In the genomic region with DNA sequence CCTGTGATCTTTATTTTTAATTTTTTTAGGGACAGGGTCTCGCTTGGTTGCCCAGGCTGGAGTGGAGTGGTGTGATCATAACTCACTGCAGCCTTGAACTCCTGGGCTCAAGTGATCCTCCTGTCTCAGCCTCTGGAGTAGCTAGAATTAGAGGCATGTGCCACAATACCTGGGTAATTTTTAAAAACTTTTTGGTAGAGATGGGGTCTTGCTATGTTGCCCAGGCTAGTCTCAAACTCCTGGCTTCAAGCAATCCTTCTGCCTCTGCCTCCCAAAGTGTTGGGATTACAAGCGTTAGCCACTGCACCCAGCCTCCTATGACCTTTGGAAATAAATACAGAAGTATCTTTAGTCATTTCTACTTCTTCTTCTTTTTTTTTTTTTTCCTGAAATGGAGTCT, we compare ENCODE assay signal across 2 cellular contexts.
TF ChIP-seq lines count a peak whose summit lies in the region.

No MANE protein-coding gene starts in this region.

TF ChIP-seq in HepG2, 621 proteins besides CTCF, POLR2A, EP300 and RAD21:
- peak; percentile 57; the same call in 1 of the 2 replicates for TF ChIP-seq ZNF121 (CRISPR knock-in tag; IDR thresholded peaks at IDR 0.05)
- TF ChIP-seq, protein P1, sequence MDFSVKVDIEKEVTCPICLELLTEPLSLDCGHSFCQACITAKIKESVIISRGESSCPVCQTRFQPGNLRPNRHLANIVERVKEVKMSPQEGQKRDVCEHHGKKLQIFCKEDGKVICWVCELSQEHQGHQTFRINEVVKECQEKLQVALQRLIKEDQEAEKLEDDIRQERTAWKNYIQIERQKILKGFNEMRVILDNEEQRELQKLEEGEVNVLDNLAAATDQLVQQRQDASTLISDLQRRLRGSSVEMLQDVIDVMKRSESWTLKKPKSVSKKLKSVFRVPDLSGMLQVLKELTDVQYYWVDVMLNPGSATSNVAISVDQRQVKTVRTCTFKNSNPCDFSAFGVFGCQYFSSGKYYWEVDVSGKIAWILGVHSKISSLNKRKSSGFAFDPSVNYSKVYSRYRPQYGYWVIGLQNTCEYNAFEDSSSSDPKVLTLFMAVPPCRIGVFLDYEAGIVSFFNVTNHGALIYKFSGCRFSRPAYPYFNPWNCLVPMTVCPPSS (IDR thresholded peaks at IDR 0.05) = no peak

TF ChIP-seq in K562, 482 proteins besides CTCF, POLR2A, EP300 and RAD21:
- TF ChIP-seq ZNF764 (CRISPR knock-in tag; IDR thresholded peaks at IDR 0.05; ENCODE audit: low read depth) (no peak), ZNF121 (CRISPR knock-in tag; conservative IDR thresholded peaks at IDR 0.05) (peak; percentile 76)
